Comparison of ENCODE assay signal across 15 cellular contexts in the genomic region with DNA sequence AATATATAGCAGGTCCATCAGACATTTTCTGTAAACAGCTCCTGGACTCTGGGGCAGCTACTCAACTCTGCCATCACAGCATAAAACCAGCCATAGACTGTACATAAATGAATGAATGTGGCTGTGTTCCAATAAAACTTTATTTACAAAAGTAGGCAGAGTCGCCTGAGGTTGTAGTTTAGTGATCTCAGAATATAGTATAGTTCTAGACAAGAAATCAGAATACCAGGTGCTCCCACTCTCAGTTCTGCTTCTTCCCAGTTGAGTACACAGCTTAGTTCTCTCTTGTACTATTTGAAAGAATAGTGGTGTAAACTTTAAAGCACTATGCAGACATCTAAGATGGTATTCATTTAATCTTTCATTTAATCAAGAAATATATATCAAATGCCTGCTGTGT. TPM values are rescaled to one million over a fixed set of nuclear protein-coding genes. Genes with fewer than 3 reads are reported as not detected.
DNase-seq lines count a peak whose midpoint lies in the region; ATAC-seq and TF ChIP-seq lines count a peak whose summit lies in the region.
"Had no signal": no experiment of that assay in that cellular context is flagged by ENCODE, and none has a peak within 500 bp of the region (broad histone marks: within the 10 kb centered on the region; RNA-seq: fewer than 3 reads in every experiment).

No MANE protein-coding gene starts in this region.

- H3K4me3 ChIP-seq in MM.1S (ENCODE audit: low read length) = no peak overlapping the region
- H3K4me3 ChIP-seq: smooth muscle cell, uterus had no signal

- peak in 1 of 2 donors; percentile 11 for ATAC-seq in activated naive CD4-positive, alpha-beta T cell treated with anti-CD3 and anti-CD28 coated beads, Interleukin-2, amount 50 U/mL, for 72 hours
- peak; percentile 3 for ATAC-seq in activated naive CD8-positive, alpha-beta T cell treated with anti-CD3 and anti-CD28 coated beads, Interleukin-2, amount 50 U/mL, for 24 hours
- ATAC-seq in HG03469 (IDR thresholded peaks at IDR 0.05; ENCODE audit: unreplicated experiment) = no peak

- no peak for TF ChIP-seq CTCF in MM.1S (IDR thresholded peaks at IDR 0.05; ENCODE audit: low read length)

- H3K4me1 ChIP-seq in MM.1S (ENCODE audit: low read length) = peaks cover 63% of the 10 kb centered on the region
- H3K4me1 ChIP-seq: uterus had no signal

- H3K27me3 ChIP-seq in MM.1S (replicated peaks; ENCODE audit: insufficient read depth, low read length) = no peaks in the 10 kb centered on the region
- H3K27me3 ChIP-seq: uterus had no signal

- H3K36me3 ChIP-seq in MM.1S (replicated peaks; ENCODE audit: insufficient read depth, low read length) = no peaks in the 10 kb centered on the region
- H3K36me3 ChIP-seq: uterus had no signal

- H3K4me1 Mint-ChIP-seq in activated naive CD8-positive, alpha-beta T cell treated with anti-CD3 and anti-CD28 coated beads, Interleukin-2, amount 50 U/mL, for 24 hours = peaks cover 78% of the 10 kb centered on the region

- peak overlapping the region; percentile 90 to 92 for H3K27ac Mint-ChIP-seq in activated naive CD4-positive, alpha-beta T cell treated with anti-CD3 and anti-CD28 coated beads, Interleukin-2, amount 50 U/mL, for 72 hours
- H3K27ac Mint-ChIP-seq in activated naive CD8-positive, alpha-beta T cell treated with anti-CD3 and anti-CD28 coated beads, Interleukin-2, amount 50 U/mL, for 24 hours = peak overlapping the region; percentile 92

- H3K27ac ChIP-seq in MM.1S (ENCODE audit: low read length) = peak overlapping the region; percentile 15; the same call in 1 of the 2 replicates
- H3K27ac ChIP-seq: uterus had no signal

- no peaks in the 10 kb centered on the region for H3K9me2 ChIP-seq in MM.1S (replicated peaks; ENCODE audit: insufficient read depth, low read length)

- H2AFZ ChIP-seq in MM.1S (ENCODE audit: low read length) = no peak overlapping the region

- peaks cover 18 to 31% of the 10 kb centered on the region in 2 donors for H3K36me3 Mint-ChIP-seq in activated naive CD4-positive, alpha-beta T cell treated with anti-CD3 and anti-CD28 coated beads, Interleukin-2, amount 50 U/mL, for 72 hours
- H3K36me3 Mint-ChIP-seq in activated naive CD8-positive, alpha-beta T cell treated with anti-CD3 and anti-CD28 coated beads, Interleukin-2, amount 50 U/mL, for 24 hours (ENCODE audit: low read depth) = peaks cover 1% of the 10 kb centered on the region

- no peaks in the 10 kb centered on the region for H3K27me3 Mint-ChIP-seq in activated naive CD8-positive, alpha-beta T cell treated with anti-CD3 and anti-CD28 coated beads, Interleukin-2, amount 50 U/mL, for 24 hours

- H3K9ac ChIP-seq in MM.1S (ENCODE audit: low read length) = no peak overlapping the region

- no peaks in the 10 kb centered on the region for H3K79me2 ChIP-seq in MM.1S (ENCODE audit: low read length)

- no peaks in the 10 kb centered on the region for H3K9me3 ChIP-seq in MM.1S (replicated peaks; ENCODE audit: insufficient read depth, low read length)
- H3K9me3 ChIP-seq: uterus had no signal

- H3K4me2 ChIP-seq in MM.1S (ENCODE audit: low read depth, low read length) = no peak overlapping the region
- H3K4me2 ChIP-seq: smooth muscle cell had no signal

- no peak overlapping the region for H3K4me3 Mint-ChIP-seq in activated naive CD8-positive, alpha-beta T cell treated with anti-CD3 and anti-CD28 coated beads, Interleukin-2, amount 50 U/mL, for 24 hours

- peaks cover 10 to 15% of the 10 kb centered on the region in 2 donors for H3K9me3 Mint-ChIP-seq in activated naive CD4-positive, alpha-beta T cell treated with anti-CD3 and anti-CD28 coated beads, Interleukin-2, amount 50 U/mL, for 72 hours
- peaks cover 10% of the 10 kb centered on the region for H3K9me3 Mint-ChIP-seq in activated naive CD8-positive, alpha-beta T cell treated with anti-CD3 and anti-CD28 coated beads, Interleukin-2, amount 50 U/mL, for 24 hours

- H4K20me1 ChIP-seq in MM.1S (ENCODE audit: insufficient read depth, low read length) = no peaks in the 10 kb centered on the region

- DNase-seq in activated naive CD4-positive, alpha-beta T cell treated with anti-CD3 and anti-CD28 coated beads, Interleukin-2, amount 50 U/mL, for 72 hours (ENCODE audit: low spot score in 2 of 2) = no peak
- DNase-seq in activated naive CD4-positive, alpha-beta T cell treated with anti-CD3 and anti-CD28 coated beads, Interleukin-2, amount 50 U/mL, for 16 hours = no peak
- DNase-seq in MM.1S = peak; percentile 28
- DNase-seq in activated naive CD8-positive, alpha-beta T cell treated with anti-CD3 and anti-CD28 coated beads, Interleukin-2, amount 50 U/mL, for 24 hours = no peak
- no peak for DNase-seq in superior temporal gyrus (ENCODE audit: extremely low spot score)
- DNase-seq in C1 segment of cervical spinal cord (lab: John Stamatoyannopoulos, UW) = no peak
- DNase-seq in dermis blood vessel endothelial cell = no peak
- DNase-seq: aorta; effector CD4-positive, alpha-beta T cell; glutamatergic neuron; NCI-H146; uterus had no signal

- peaks cover 2% of the 10 kb centered on the region for H3F3A ChIP-seq in MM.1S (ENCODE audit: insufficient read depth, low read length)

RNA-seq across cellular contexts. Expression of a gene that starts 37.2 kb away (rescaled TPM):
- 10 to 100 TPM; 11.0 to 26.9 TPM for total RNA-seq in activated naive CD4-positive, alpha-beta T cell treated with anti-CD3 and anti-CD28 coated beads, Interleukin-2, amount 50 U/mL, for 72 hours
- not detected in 2 replicates for total RNA-seq in dermis blood vessel endothelial cell
- total RNA-seq: HT1080, smooth muscle cell had no signal

Comparison
In these comparisons a context has a peak if more than half of its experiments do, and no peak if none do; other contexts are left out.
1. RNA of a gene that starts 37.2 kb away (total RNA-seq): 11.0 to 26.9 TPM in activated naive CD4-positive, alpha-beta T cell treated with anti-CD3 and anti-CD28 coated beads, Interleukin-2, amount 50 U/mL, for 72 hours; not detected in dermis blood vessel endothelial cell; every median in the first group is over 10 times any median in the second.